10 cellular contexts compared by ENCODE assay signal in genomic region chr9:107749787-107750444, GRCh38.
DNase-seq lines count a peak whose midpoint lies in the region; ATAC-seq, FAIRE-seq and TF ChIP-seq lines count a peak whose summit lies in the region.
"Had no signal": no experiment of that assay in that cellular context is flagged by ENCODE, and none has a peak within 500 bp of the region (broad histone marks: within the 10 kb centered on the region; RNA-seq: fewer than 3 reads in every experiment).

No MANE protein-coding gene starts in this region.

- peak; percentile 41 to 74 (median 68) for ATAC-seq in pancreas
- ATAC-seq in HG03460 (IDR thresholded peaks at IDR 0.05; ENCODE audit: unreplicated experiment) = no peak
- no peak for ATAC-seq in GM19328 (IDR thresholded peaks at IDR 0.05; ENCODE audit: unreplicated experiment)

- no peaks in the 10 kb centered on the region for H3K27me3 ChIP-seq in pancreas
- H3K27me3 ChIP-seq: BLaER1 had no signal

- no peak for FAIRE-seq in pancreas (lab: Jason Lieb, UNC)
- FAIRE-seq: TTC549 had no signal

- no peak overlapping the region for H3K4me3 ChIP-seq in pancreas
- H3K4me3 ChIP-seq: BLaER1 had no signal

- TF ChIP-seq CTCF in pancreas (IDR thresholded peaks at IDR 0.05) = no peak

- DNase-seq in SIG-M5 treated with dmso at 0.1 percent for 504 hours (lab: John Stamatoyannopoulos, UW; ENCODE audit: unreplicated experiment) (peak; percentile 9), SIG-M5 (lab: John Stamatoyannopoulos, UW) (no peak), T1000 (lab: John Stamatoyannopoulos, UW) (peak; percentile 17), globus pallidus (ENCODE audit: low spot score) (peak; percentile 93), pancreas (peak in 4 of 6 donors; percentile 22 to 61 (median 45))
- no peak for DNase-seq in central memory CD4-positive, alpha-beta T cell

- H3K36me3 ChIP-seq in pancreas = no peaks in the 10 kb centered on the region
- H3K36me3 ChIP-seq: BLaER1 had no signal

- WGBS in pancreas, 2 donors = 65 to 76% methylated on average over 5 of the region's 5 CpGs

- peak overlapping the region in 2 of 4 donors; percentile 76 to 80 for H3K27ac ChIP-seq in pancreas
- H3K27ac ChIP-seq: BLaER1 had no signal

- intact Hi-C loops in pancreas (cut with DNase I) = no loop called here

- peaks cover 0 to 18% (median 0%) of the 10 kb centered on the region in 3 donors for H3K4me1 ChIP-seq in pancreas
- H3K4me1 ChIP-seq: BLaER1 had no signal

- H3K9me3 ChIP-seq in pancreas = no peaks in the 10 kb centered on the region
- H3K9me3 ChIP-seq: BLaER1 had no signal

Comparison
In these comparisons a context has a peak if more than half of its experiments do, and no peak if none do; other contexts are left out.
1. DNase-seq: peak in SIG-M5 treated with dmso at 0.1 percent for 504 hours (single experiment), T1000 (single experiment), globus pallidus (single experiment) and pancreas (4 of 6); none in SIG-M5 (single experiment) and central memory CD4-positive, alpha-beta T cell (single experiment).
2. ATAC-seq: peak in pancreas (4 of 4); none in HG03460 (single experiment) and GM19328 (single experiment).